26 cellular contexts compared by ENCODE assay signal in the genomic region with DNA sequence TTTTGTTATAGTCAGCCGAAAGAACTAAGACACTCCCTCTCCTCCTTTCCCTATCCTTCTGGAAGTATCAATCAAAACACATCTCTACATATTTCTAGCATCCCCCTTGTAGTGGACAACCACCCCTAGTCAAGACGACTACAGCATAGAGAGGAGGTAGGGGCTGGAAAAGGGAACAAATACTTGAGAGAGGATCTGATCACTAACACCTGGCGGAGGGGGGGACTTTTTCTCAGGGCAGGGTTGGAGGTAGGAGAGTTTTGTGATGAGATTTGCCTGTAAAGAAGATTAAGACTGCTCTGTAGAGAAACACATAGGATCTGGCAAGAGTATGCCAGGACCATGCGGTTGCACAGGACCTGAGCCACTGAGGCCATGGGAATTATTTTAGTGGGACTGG.
"Had no signal": no experiment of that assay in that cellular context is flagged by ENCODE, and none has a peak within 500 bp of the region (broad histone marks: within the 10 kb centered on the region; RNA-seq: fewer than 3 reads in every experiment).

No MANE protein-coding gene starts in this region.

- H3K9me3 ChIP-seq: left ventricle myocardium inferior, pancreas, prostate gland, stomach, suprapubic skin, thoracic aorta, tibial artery, uterus had no signal

- H3K27ac Mint-ChIP-seq: mesothelial cell of epicardium, natural killer cell had no signal

- FAIRE-seq: pancreas had no signal

- H3K27ac ChIP-seq: hepatocyte, left ventricle myocardium inferior, pancreas, prostate gland, skin epidermis, stomach, suprapubic skin, thoracic aorta, tibial artery, uterus had no signal

- H2AFZ ChIP-seq: hepatocyte had no signal

- DNase-seq: islet precursor cell; left ventricle myocardium inferior; mesendoderm; naive B cell; natural killer cell; nucleus accumbens; pancreas; posterior cingulate gyrus; retina; right cardiac atrium; stimulated activated CD4-positive, alpha-beta T cell treated with anti-CD3 and anti-CD28 coated beads, Interleukin-12 subunit alpha, Interleukin-12 subunit beta, amount 100 ng/mL, for 4 hours; stimulated activated CD4-positive, alpha-beta T cell treated with anti-CD3 and anti-CD28 coated beads, Interleukin-15, amount 100 ng/mL, for 24 hours; stimulated activated CD4-positive, alpha-beta T cell treated with anti-CD3 and anti-CD28 coated beads, Interleukin-2, amount 100 ng/mL, for 24 hours; stimulated activated CD4-positive, alpha-beta T cell treated with anti-CD3 and anti-CD28 coated beads, Interleukin-4, amount 100 ng/mL, for 1 hour; stimulated activated naive CD8-positive, alpha-beta T cell treated with anti-CD3 and anti-CD28 coated beads, Interleukin-15, Interleukin-2, amounts not matched to agents 100 U/mL and 50 U/mL, for 24 hours; stomach; tibial artery; trophoblast cell; uterus had no signal

- H3K4me3 Mint-ChIP-seq: mesothelial cell of epicardium, natural killer cell had no signal

- H3K36me3 ChIP-seq: left ventricle myocardium inferior, pancreas, prostate gland, stomach, suprapubic skin, thoracic aorta, tibial artery, uterus had no signal

- H3K4me3 ChIP-seq: hepatocyte, left ventricle myocardium inferior, lung, pancreas, prostate gland, skin epidermis, stomach, suprapubic skin, thoracic aorta, tibial artery, uterus had no signal

- H3K9me3 Mint-ChIP-seq: natural killer cell had no signal

- H3K4me1 ChIP-seq: left ventricle myocardium inferior, pancreas, prostate gland, suprapubic skin, tibial artery, uterus had no signal

- H3K27me3 ChIP-seq: hepatocyte, pancreas, stomach, suprapubic skin, tibial artery, uterus had no signal

- H3K79me2 ChIP-seq: hepatocyte had no signal

- H3K4me2 ChIP-seq: hepatocyte had no signal
